ENCODE assay signal across 25 cellular contexts in the genomic region with DNA sequence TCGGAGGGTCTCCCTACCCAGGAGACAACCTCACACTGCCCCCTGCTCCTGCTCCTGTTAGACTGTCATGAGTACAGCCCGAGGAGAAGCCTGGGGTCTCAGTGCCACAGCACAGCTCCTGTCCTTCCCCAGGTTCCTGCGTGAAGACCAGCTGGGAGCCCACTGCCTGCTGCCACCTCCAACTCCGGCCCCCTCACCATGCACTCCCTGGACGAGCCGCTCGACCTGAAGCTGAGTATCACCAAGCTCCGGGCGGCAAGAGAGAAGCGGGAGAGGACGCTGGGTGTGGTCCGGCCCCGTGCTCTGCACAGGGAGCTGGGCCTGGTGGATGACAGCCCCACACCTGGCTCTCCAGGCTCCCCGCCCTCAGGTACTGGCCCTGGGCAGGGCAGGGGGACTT.
"Had no signal": no experiment of that assay in that cellular context is flagged by ENCODE, and none has a peak within 500 bp of the region (broad histone marks: within the 10 kb centered on the region; RNA-seq: fewer than 3 reads in every experiment).

No MANE protein-coding gene starts in this region.

- H3K4me3 Mint-ChIP-seq: dendritic cell treated with granulocyte-macrophage colony-stimulating factor and Interleukin-4, amounts not matched to agents 40 ng/mL and 50 ng/mL, for 4 days; effector memory CD8-positive, alpha-beta T cell; endodermal cell; mesothelial cell of epicardium had no signal

- H3K9me3 Mint-ChIP-seq: dendritic cell treated with granulocyte-macrophage colony-stimulating factor and Interleukin-4, amounts not matched to agents 40 ng/mL and 50 ng/mL, for 4 days; effector memory CD8-positive, alpha-beta T cell; endodermal cell; mesothelial cell of epicardium had no signal

- DNase-seq: cerebellar nuclear complex; colonic mucosa; cortex of kidney; effector CD8-positive, alpha-beta T cell; effector memory CD8-positive, alpha-beta T cell; endodermal cell; erythroblast; esophagus squamous epithelium; foreskin fibroblast; foreskin melanocyte; gastrocnemius medialis; glutamatergic neuron; head of caudate nucleus; heart right ventricle; hippocampal formation; left cardiac atrium; left lung; left ventricle myocardium superior; lower lobe of right lung; mesenchymal stem cell; mucosa of descending colon had no signal

- H3K4me3 ChIP-seq: colonic mucosa, esophagus squamous epithelium, gastrocnemius medialis, heart right ventricle, left lung, lower lobe of right lung, mucosa of descending colon had no signal

- H3K36me3 ChIP-seq: colonic mucosa, gastrocnemius medialis had no signal

- H3K27ac Mint-ChIP-seq: dendritic cell treated with granulocyte-macrophage colony-stimulating factor and Interleukin-4, amounts not matched to agents 40 ng/mL and 50 ng/mL, for 4 days; effector memory CD8-positive, alpha-beta T cell; endodermal cell; mesothelial cell of epicardium had no signal

- H3K27me3 ChIP-seq: gastrocnemius medialis had no signal

- H3K27ac ChIP-seq: colonic mucosa, epithelial cell of prostate, esophagus squamous epithelium, gastrocnemius medialis, heart right ventricle, left lung, lower lobe of right lung had no signal

- H3K9me3 ChIP-seq: colonic mucosa, esophagus squamous epithelium, gastrocnemius medialis, heart right ventricle, left lung, lower lobe of right lung, mucosa of descending colon had no signal

- ATAC-seq: effector memory CD8-positive, alpha-beta T cell; esophagus mucosa; gastrocnemius medialis; heart right ventricle; left cardiac atrium; left lung; left ventricle myocardium superior; lower lobe of right lung; mucosa of descending colon had no signal
